In genomic region chr13:75762967-75763366, GRCh38 we compare ENCODE assay signal across 8 cellular contexts.
DNase-seq lines count a peak whose midpoint lies in the region; ATAC-seq and TF ChIP-seq lines count a peak whose summit lies in the region.

No MANE protein-coding gene starts in this region.

- no peaks in the 10 kb centered on the region for H3K9me3 Mint-ChIP-seq in T-helper 1 cell treated with Interleukin-12 subunit alpha and Interleukin-12 subunit beta and Interleukin-4 antibody, amounts not matched to agents 30 μg/mL and 1 μg/mL, for 36 hours
- H3K9me3 Mint-ChIP-seq in glutamatergic neuron (ENCODE audit: unreplicated experiment) = no peaks in the 10 kb centered on the region

- no peak for ATAC-seq in gastroesophageal sphincter

- 73% methylated on average over 2 of the region's 2 CpGs; no CpG with 5 or more reads in 1 of the 2 donors for WGBS in gastroesophageal sphincter (ENCODE audit: low coverage in 1 of 2), 2 donors
- WGBS in stomach, 5 donors = 28 to 51% (median 43%) methylated on average over 2 of the region's 2 CpGs

- H3K4me3 ChIP-seq in OCI-LY7 (ENCODE audit: low read depth, low read length, poor library complexity, severe bottlenecking) = no peak overlapping the region
- peak overlapping the region; percentile 15 to 40 for H3K4me3 ChIP-seq in gastroesophageal sphincter
- peak overlapping the region; percentile 24 to 45 (median 32) for H3K4me3 ChIP-seq in stomach

- DNase-seq in T-helper 1 cell (no peak), OCI-LY7 (ENCODE audit: low spot score) (no peak), stomach (no peak), glutamatergic neuron (no peak), NCI-H226 (no peak), OCI-M1 (lab: John Stamatoyannopoulos, UW) (no peak)

- H3K36me3 Mint-ChIP-seq in T-helper 1 cell treated with Interleukin-12 subunit alpha and Interleukin-12 subunit beta and Interleukin-4 antibody, amounts not matched to agents 30 μg/mL and 1 μg/mL, for 36 hours (ENCODE audit: low read depth) = peaks cover 7% of the 10 kb centered on the region
- no peaks in the 10 kb centered on the region for H3K36me3 Mint-ChIP-seq in glutamatergic neuron (ENCODE audit: unreplicated experiment)

- no peak overlapping the region for H2AFZ ChIP-seq in OCI-LY7 (ENCODE audit: low read length)

- CTCF ChIA-PET in OCI-LY7 (lab: Charles Lee; ENCODE audit: unreplicated experiment) = no interaction called here

- H3K27ac Mint-ChIP-seq in T-helper 1 cell treated with Interleukin-12 subunit alpha and Interleukin-12 subunit beta and Interleukin-4 antibody, amounts not matched to agents 30 μg/mL and 1 μg/mL, for 36 hours = peak overlapping the region; percentile 89
- no peak overlapping the region for H3K27ac Mint-ChIP-seq in glutamatergic neuron (ENCODE audit: unreplicated experiment)

- no peaks in the 10 kb centered on the region for H3K36me3 ChIP-seq in OCI-LY7 (ENCODE audit: insufficient read depth, low read length)
- H3K36me3 ChIP-seq in gastroesophageal sphincter = no peaks in the 10 kb centered on the region
- H3K36me3 ChIP-seq in stomach = no peaks in the 10 kb centered on the region

- POLR2A ChIA-PET in OCI-LY7 (lab: Charles Lee) = interaction anchor here (0.6 kb wide), 1 partner anchor 13 kb away, joined by 4 read pairs; no protein-coding TSS in a partner anchor

- H3K4me1 ChIP-seq in OCI-LY7 (ENCODE audit: insufficient read depth, low read length, poor library complexity, severe bottlenecking) (no peaks in the 10 kb centered on the region), gastroesophageal sphincter (peaks cover 0 to 33% (median 0%) of the 10 kb centered on the region in 3 donors), stomach (peaks cover 0 to 60% (median 24%) of the 10 kb centered on the region in 4 donors)

- TF ChIP-seq POLR2A in gastroesophageal sphincter (IDR thresholded peaks at IDR 0.05) (no peak), stomach (IDR thresholded peaks at IDR 0.05) (no peak)

- no TSS peak for BruUV-seq in OCI-LY7 (replicated peaks; lab: Mats Ljungman, UMichigan)

- no peak for TF ChIP-seq CTCF in OCI-LY7 (conservative IDR thresholded peaks at IDR 0.05; ENCODE audit: low read length)
- TF ChIP-seq CTCF in gastroesophageal sphincter (IDR thresholded peaks at IDR 0.05) = no peak
- no peak for TF ChIP-seq CTCF in stomach (IDR thresholded peaks at IDR 0.05)
- TF ChIP-seq CTCF in glutamatergic neuron (IDR thresholded peaks at IDR 0.05; ENCODE audit: partially characterized antibody, unreplicated experiment) = no peak

- peaks cover 33% of the 10 kb centered on the region for H3K4me1 Mint-ChIP-seq in T-helper 1 cell treated with Interleukin-12 subunit alpha and Interleukin-12 subunit beta and Interleukin-4 antibody, amounts not matched to agents 30 μg/mL and 1 μg/mL, for 36 hours (ENCODE audit: low read depth)
- peaks cover 4% of the 10 kb centered on the region for H3K4me1 Mint-ChIP-seq in glutamatergic neuron (ENCODE audit: low read depth, unreplicated experiment)

- H3K27me3 ChIP-seq in gastroesophageal sphincter = no peaks in the 10 kb centered on the region
- H3K27me3 ChIP-seq in stomach = no peaks in the 10 kb centered on the region

- peak overlapping the region; percentile 22; the same call in 1 of the 2 replicates for H3K4me2 ChIP-seq in OCI-LY7 (ENCODE audit: low read length)

- peak overlapping the region; percentile 76 for H3K4me3 Mint-ChIP-seq in T-helper 1 cell treated with Interleukin-12 subunit alpha and Interleukin-12 subunit beta and Interleukin-4 antibody, amounts not matched to agents 30 μg/mL and 1 μg/mL, for 36 hours
- H3K4me3 Mint-ChIP-seq in glutamatergic neuron (ENCODE audit: unreplicated experiment) = no peak overlapping the region

- H3K27ac ChIP-seq in OCI-LY7 (ENCODE audit: low read depth, low read length, poor library complexity, severe bottlenecking) = no peak overlapping the region
- peak overlapping the region in 3 of 4 donors; percentile 62 to 70 (median 64) for H3K27ac ChIP-seq in gastroesophageal sphincter
- H3K27ac ChIP-seq in stomach = peak overlapping the region; percentile 66 to 88 (median 78)

- TF ChIP-seq EP300 in gastroesophageal sphincter (IDR thresholded peaks at IDR 0.05) (no peak), stomach (IDR thresholded peaks at IDR 0.05) (no peak)

- intact Hi-C loops in OCI-LY7 (cut with micrococcal nuclease; ENCODE audit: unreplicated experiment) = no loop called here
- intact Hi-C loops in stomach (cut with DNase I; ENCODE audit: low total_unique reads) = no loop called here

- H3K79me2 ChIP-seq in OCI-LY7 (ENCODE audit: insufficient read depth, low read depth, low read length) = no peaks in the 10 kb centered on the region

- no peaks in the 10 kb centered on the region for H3K9me3 ChIP-seq in OCI-LY7 (ENCODE audit: low read length)
- no peaks in the 10 kb centered on the region for H3K9me3 ChIP-seq in gastroesophageal sphincter
- H3K9me3 ChIP-seq in stomach = no peaks in the 10 kb centered on the region

- H3K27me3 Mint-ChIP-seq in T-helper 1 cell treated with Interleukin-12 subunit alpha and Interleukin-12 subunit beta and Interleukin-4 antibody, amounts not matched to agents 30 μg/mL and 1 μg/mL, for 36 hours (ENCODE audit: low read depth) = no peaks in the 10 kb centered on the region
- H3K27me3 Mint-ChIP-seq in glutamatergic neuron (ENCODE audit: unreplicated experiment) = no peaks in the 10 kb centered on the region

- H3K9me2 ChIP-seq in OCI-LY7 (ENCODE audit: insufficient read depth, low read length) = no peaks in the 10 kb centered on the region

- no peaks in the 10 kb centered on the region for H4K20me1 ChIP-seq in OCI-LY7 (ENCODE audit: insufficient read depth, low read length)
